9 cellular contexts compared by ENCODE assay signal in genomic region chr9:131624636-131625241, GRCh38.
A peak's percentile ranks its signal among the peaks of the same experiment; 100 is the strongest.
DNase-seq lines count a peak whose midpoint lies in the region; ATAC-seq and TF ChIP-seq lines count a peak whose summit lies in the region.
"Had no signal": no experiment of that assay in that cellular context is flagged by ENCODE, and none has a peak within 500 bp of the region (broad histone marks: within the 10 kb centered on the region; RNA-seq: fewer than 3 reads in every experiment).

No MANE protein-coding gene starts in this region.

- DNase-seq in Ammon's horn (ENCODE audit: low spot score) (peak; percentile 33), adipocyte (ENCODE audit: low read depth) (peak; percentile 25), mesenchymal stem cell (no peak), glomerular visceral epithelial cell (ENCODE audit: extremely low spot score) (no peak), A673 (ENCODE audit: low spot score) (no peak)

- H3K23ac ChIP-seq in mesenchymal stem cell (ENCODE audit: low read length in 2 of 2), result no peak overlapping the region

- H3K79me1 ChIP-seq in mesenchymal stem cell (replicated peaks; ENCODE audit: low read length, poor library complexity, severe bottlenecking), result peaks cover 6% of the 10 kb centered on the region

- no peaks in the 10 kb centered on the region for H3K27me3 ChIP-seq in adipocyte (replicated peaks; ENCODE audit: control insufficient read depth, insufficient read depth, low read length)
- H3K27me3 ChIP-seq in mesenchymal stem cell (ENCODE audit: control insufficient read depth in 1 of 2, insufficient read depth in 1 of 2, low read length in 2 of 2), result no peaks in the 10 kb centered on the region
- H3K27me3 ChIP-seq in A673 (replicated peaks; ENCODE audit: insufficient read depth, low read depth, low read length, poor library complexity), result no peaks in the 10 kb centered on the region
- H3K27me3 ChIP-seq: adrenal gland had no signal

- H2BK15ac ChIP-seq in mesenchymal stem cell (ENCODE audit: low read depth, poor library complexity, severe bottlenecking), result no peak overlapping the region

- H3K4me1 ChIP-seq in HEK293 (ENCODE audit: control insufficient read depth, insufficient read depth, low read length) (peaks cover 2% of the 10 kb centered on the region; the same call in 1 of the 2 replicates), adipocyte (ENCODE audit: control insufficient read depth, insufficient read depth, low read length) (peaks cover 16% of the 10 kb centered on the region), mesenchymal stem cell (ENCODE audit: control insufficient read depth, insufficient read depth, low read depth, low read length) (peaks cover 39% of the 10 kb centered on the region), A673 (ENCODE audit: insufficient read depth, low read length, poor library complexity, severe bottlenecking) (no peaks in the 10 kb centered on the region)

- no peak overlapping the region for H4K8ac ChIP-seq in mesenchymal stem cell (ENCODE audit: low read length)

- no TSS peak for BruUV-seq in A673 (replicated peaks; lab: Mats Ljungman, UMichigan)

- H3K14ac ChIP-seq in mesenchymal stem cell (ENCODE audit: low read length in 2 of 2), result no peak overlapping the region

- H3K27ac ChIP-seq in HEK293 (ENCODE audit: extremely low read depth, low read depth, low read length) (no peak overlapping the region), mesenchymal stem cell (ENCODE audit: low read length, poor library complexity, severe bottlenecking) (no peak overlapping the region), A673 (ENCODE audit: low read depth, low read length, poor library complexity, severe bottlenecking) (no peak overlapping the region)

- H3K9ac ChIP-seq in adipocyte (ENCODE audit: low read length) (no peak overlapping the region), mesenchymal stem cell (ENCODE audit: low read length) (peak overlapping the region; percentile 37)

- H3K4me3 ChIP-seq in HEK293 (ENCODE audit: low read depth, low read length) (no peak overlapping the region), adipocyte (ENCODE audit: low read length) (no peak overlapping the region), mesenchymal stem cell (ENCODE audit: insufficient read depth in 1 of 2, low read depth in 1 of 2, low read length in 2 of 2) (no peak overlapping the region), A673 (ENCODE audit: low read depth, low read length, poor library complexity, severe bottlenecking) (no peak overlapping the region)
- H3K4me3 ChIP-seq: adrenal gland had no signal

- no peak overlapping the region for H2BK120ac ChIP-seq in mesenchymal stem cell (ENCODE audit: low read depth, low read length)

- no peak overlapping the region for H3K18ac ChIP-seq in mesenchymal stem cell (ENCODE audit: low read depth in 1 of 2, low read length in 2 of 2)

- no peak overlapping the region for H3K4me2 ChIP-seq in mesenchymal stem cell (ENCODE audit: low read length, poor library complexity, severe bottlenecking)

- ATAC-seq in GM21717 (IDR thresholded peaks at IDR 0.05; ENCODE audit: unreplicated experiment) (no peak), HG02973 (IDR thresholded peaks at IDR 0.05; ENCODE audit: unreplicated experiment) (no peak)

- no peak overlapping the region for H2AK5ac ChIP-seq in mesenchymal stem cell (ENCODE audit: low read length, severe bottlenecking)

- H3K9me3 ChIP-seq in HEK293 (ENCODE audit: control insufficient read depth, insufficient read depth, low read depth, low read length) (no peaks in the 10 kb centered on the region), adipocyte (ENCODE audit: control insufficient read depth, low read length) (no peaks in the 10 kb centered on the region), mesenchymal stem cell (ENCODE audit: control insufficient read depth, low read length) (no peaks in the 10 kb centered on the region), A673 (ENCODE audit: low read depth, low read length, poor library complexity, severe bottlenecking) (no peaks in the 10 kb centered on the region)
- H3K9me3 ChIP-seq: adrenal gland had no signal

- no peak overlapping the region for H3K4ac ChIP-seq in mesenchymal stem cell (ENCODE audit: low read depth in 1 of 2, low read length in 2 of 2)

- CTCF ChIA-PET in HEK293 (lab: Yijun Ruan, JAX), result interaction anchor here (0.5 to 1.7 kb wide), 8 partner anchors 11 to 223 kb away, joined by 3 to 10 read pairs (median 4); no protein-coding TSS in a partner anchor
- CTCF ChIA-PET in A673 (lab: Charles Lee), result no interaction called here

- POLR2A ChIA-PET in HEK293 (lab: Yijun Ruan, JAX), result interaction anchor here (0.7 to 1.7 kb wide), 7 partner anchors 11 to 115 kb away, joined by 3 to 5 read pairs (median 3); partner anchors contain the start of gene RAPGEF1
- POLR2A ChIA-PET in A673 (lab: Charles Lee; ENCODE audit: low non-redundant PET), result no interaction called here

- H2AFZ ChIP-seq in mesenchymal stem cell (ENCODE audit: low read depth, low read length), result no peak overlapping the region

- no peak for TF ChIP-seq CTCF in HEK293 (tag by site-specific recombination; IDR thresholded peaks at IDR 0.05)
- TF ChIP-seq CTCF in A673 (conservative IDR thresholded peaks at IDR 0.05; ENCODE audit: low read depth, low read length), result no peak

- WGBS in mesenchymal stem cell, result 89% methylated on average over 11 of the region's 11 CpGs

- H2BK5ac ChIP-seq in mesenchymal stem cell (ENCODE audit: low read depth, low read length, poor library complexity, severe bottlenecking), result no peak overlapping the region

- no peak overlapping the region for H4K91ac ChIP-seq in mesenchymal stem cell (ENCODE audit: low read length)

- no peak overlapping the region for H2BK12ac ChIP-seq in mesenchymal stem cell (ENCODE audit: low read length in 2 of 2)

- intact Hi-C loops in A673 (cut with micrococcal nuclease; ENCODE audit: unreplicated experiment), result no loop called here

- H3K36me3 ChIP-seq in HEK293 (ENCODE audit: control insufficient read depth in 2 of 2, insufficient read depth in 1 of 2, low read length in 2 of 2), result peaks cover 0 to 64% of the 10 kb centered on the region in 2 experiments; a peak in 2 of 3 replicates
- peaks cover 61% of the 10 kb centered on the region for H3K36me3 ChIP-seq in adipocyte (ENCODE audit: control insufficient read depth, insufficient read depth, low read length, severe bottlenecking)
- H3K36me3 ChIP-seq in mesenchymal stem cell (ENCODE audit: control insufficient read depth in 1 of 2, insufficient read depth in 2 of 2, low read depth in 1 of 2, low read length in 2 of 2), result peaks cover 48 to 54% of the 10 kb centered on the region in 2 experiments
- peaks cover 8% of the 10 kb centered on the region for H3K36me3 ChIP-seq in A673 (ENCODE audit: insufficient read depth, low read length, poor library complexity, severe bottlenecking)

TF ChIP-seq in HEK293, 187 proteins besides CTCF, POLR2A, EP300 and RAD21 (continues in another document):
- TF ChIP-seq, protein P1, sequence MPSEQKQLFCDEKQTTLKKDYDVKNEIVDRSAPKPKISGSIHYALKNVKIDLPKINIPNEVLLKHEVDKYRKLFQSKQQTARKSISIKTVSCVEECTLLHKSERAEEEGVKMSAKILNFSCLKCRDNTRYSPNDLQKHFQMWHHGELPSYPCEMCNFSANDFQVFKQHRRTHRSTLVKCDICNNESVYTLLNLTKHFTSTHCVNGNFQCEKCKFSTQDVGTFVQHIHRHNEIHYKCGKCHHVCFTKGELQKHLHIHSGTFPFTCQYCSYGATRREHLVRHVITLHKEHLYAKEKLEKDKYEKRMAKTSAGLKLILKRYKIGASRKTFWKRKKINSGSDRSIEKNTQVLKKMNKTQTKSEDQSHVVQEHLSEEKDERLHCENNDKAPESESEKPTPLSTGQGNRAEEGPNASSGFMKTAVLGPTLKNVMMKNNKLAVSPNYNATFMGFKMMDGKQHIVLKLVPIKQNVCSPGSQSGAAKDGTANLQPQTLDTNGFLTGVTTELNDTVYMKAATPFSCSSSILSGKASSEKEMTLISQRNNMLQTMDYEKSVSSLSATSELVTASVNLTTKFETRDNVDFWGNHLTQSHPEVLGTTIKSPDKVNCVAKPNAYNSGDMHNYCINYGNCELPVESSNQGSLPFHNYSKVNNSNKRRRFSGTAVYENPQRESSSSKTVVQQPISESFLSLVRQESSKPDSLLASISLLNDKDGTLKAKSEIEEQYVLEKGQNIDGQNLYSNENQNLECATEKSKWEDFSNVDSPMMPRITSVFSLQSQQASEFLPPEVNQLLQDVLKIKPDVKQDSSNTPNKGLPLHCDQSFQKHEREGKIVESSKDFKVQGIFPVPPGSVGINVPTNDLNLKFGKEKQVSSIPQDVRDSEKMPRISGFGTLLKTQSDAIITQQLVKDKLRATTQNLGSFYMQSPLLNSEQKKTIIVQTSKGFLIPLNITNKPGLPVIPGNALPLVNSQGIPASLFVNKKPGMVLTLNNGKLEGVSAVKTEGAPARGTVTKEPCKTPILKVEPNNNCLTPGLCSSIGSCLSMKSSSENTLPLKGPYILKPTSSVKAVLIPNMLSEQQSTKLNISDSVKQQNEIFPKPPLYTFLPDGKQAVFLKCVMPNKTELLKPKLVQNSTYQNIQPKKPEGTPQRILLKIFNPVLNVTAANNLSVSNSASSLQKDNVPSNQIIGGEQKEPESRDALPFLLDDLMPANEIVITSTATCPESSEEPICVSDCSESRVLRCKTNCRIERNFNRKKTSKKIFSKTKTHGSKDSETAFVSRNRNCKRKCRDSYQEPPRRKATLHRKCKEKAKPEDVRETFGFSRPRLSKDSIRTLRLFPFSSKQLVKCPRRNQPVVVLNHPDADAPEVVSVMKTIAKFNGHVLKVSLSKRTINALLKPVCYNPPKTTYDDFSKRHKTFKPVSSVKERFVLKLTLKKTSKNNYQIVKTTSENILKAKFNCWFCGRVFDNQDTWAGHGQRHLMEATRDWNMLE (tag by site-specific recombination; conservative IDR thresholded peaks at IDR 0.05; ENCODE audit: low read depth), result 0 out of 2 replicates have a peak, but pooled peaks have one; percentile 12
- TF ChIP-seq ZNF664 (tag by site-specific recombination; IDR thresholded peaks at IDR 0.05), result no peak
- TF ChIP-seq ZNF335 (tag by site-specific recombination; conservative IDR thresholded peaks at IDR 0.05), result peak; percentile 69
- TF ChIP-seq, protein P2, sequence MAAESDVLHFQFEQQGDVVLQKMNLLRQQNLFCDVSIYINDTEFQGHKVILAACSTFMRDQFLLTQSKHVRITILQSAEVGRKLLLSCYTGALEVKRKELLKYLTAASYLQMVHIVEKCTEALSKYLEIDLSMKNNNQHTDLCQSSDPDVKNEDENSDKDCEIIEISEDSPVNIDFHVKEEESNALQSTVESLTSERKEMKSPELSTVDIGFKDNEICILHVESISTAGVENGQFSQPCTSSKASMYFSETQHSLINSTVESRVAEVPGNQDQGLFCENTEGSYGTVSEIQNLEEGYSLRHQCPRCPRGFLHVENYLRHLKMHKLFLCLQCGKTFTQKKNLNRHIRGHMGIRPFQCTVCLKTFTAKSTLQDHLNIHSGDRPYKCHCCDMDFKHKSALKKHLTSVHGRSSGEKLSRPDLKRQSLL (tag by site-specific recombination; IDR thresholded peaks at IDR 0.05), result no peak
- no peak for TF ChIP-seq BCL11A (tag by site-specific recombination; IDR thresholded peaks at IDR 0.05; ENCODE audit: low read depth)
- TF ChIP-seq ZNF501 (tag by site-specific recombination; IDR thresholded peaks at IDR 0.05), result no peak
- no peak for TF ChIP-seq ZNF157 (tag by site-specific recombination; IDR thresholded peaks at IDR 0.05)
- TF ChIP-seq GLIS1 (tag by site-specific recombination; IDR thresholded peaks at IDR 0.05), result peak; percentile 97
- TF ChIP-seq ZNF155 (tag by site-specific recombination; IDR thresholded peaks at IDR 0.05), result no peak

Comparison
In these comparisons a context has a peak if more than half of its experiments do, and no peak if none do; other contexts are left out.
1. DNase-seq: peak in Ammon's horn (single experiment) and adipocyte (single experiment); none in mesenchymal stem cell (single experiment), glomerular visceral epithelial cell (single experiment) and A673 (single experiment).